ENCODE assay signal across 8 cellular contexts in the genomic region with DNA sequence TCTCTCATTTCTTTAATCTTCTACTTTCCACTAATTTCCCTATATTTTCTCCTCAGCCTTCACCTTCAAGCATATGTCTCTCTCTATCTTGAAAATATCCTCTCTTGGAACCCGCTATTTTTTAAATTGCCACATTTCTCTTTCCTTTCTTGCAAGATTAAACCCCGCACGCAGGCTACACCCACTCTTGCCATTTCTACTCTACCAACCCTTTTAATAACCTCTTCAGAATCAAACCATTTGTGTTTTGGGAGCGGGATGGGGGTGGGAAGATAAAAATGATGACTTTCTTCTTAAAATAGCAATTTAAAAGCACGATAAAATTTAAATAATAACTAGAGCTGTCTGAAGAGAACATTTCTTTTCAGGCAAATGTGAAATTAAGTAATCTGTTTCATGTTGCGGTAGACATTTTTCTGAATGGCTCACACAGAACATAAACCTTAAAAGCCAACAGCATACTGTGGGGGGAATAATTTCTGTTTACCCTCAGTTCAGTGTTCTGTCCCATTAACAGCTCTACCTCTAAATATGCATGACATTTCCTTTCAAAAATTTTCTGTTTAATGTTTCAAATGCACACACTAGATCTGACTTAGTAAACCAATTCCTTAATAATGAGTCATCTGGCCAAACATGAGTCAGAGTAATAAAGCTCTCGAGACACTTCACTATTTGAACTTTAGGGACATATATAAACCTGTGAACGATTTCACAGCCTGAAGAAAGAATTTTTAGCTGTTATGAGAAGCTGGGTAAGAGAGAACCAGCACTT. TPM values are rescaled to one million over a fixed set of nuclear protein-coding genes. Genes with fewer than 3 reads are reported as not detected.
DNase-seq lines count a peak whose midpoint lies in the region; TF ChIP-seq lines count a peak whose summit lies in the region.

No MANE protein-coding gene starts in this region.

- H3K27ac Mint-ChIP-seq in chondrocyte (ENCODE audit: unreplicated experiment): peak overlapping the region; percentile 92

- TF ChIP-seq CTCF in chondrocyte (IDR thresholded peaks at IDR 0.05): no peak

- intact Hi-C loops in posterior vena cava (cut with DNase I): no loop called here

- peaks cover 9% of the 10 kb centered on the region for H3K36me3 Mint-ChIP-seq in chondrocyte (ENCODE audit: low read depth)

- DNase-seq in GM04503 (ENCODE audit: low read depth) (peak; percentile 94), NCI-H1092 treated with DMSO at 0.1 percent for 48 hours (lab: John Stamatoyannopoulos, UW) (peak; percentile 53), chondrocyte (ENCODE audit: low spot score) (no peak), non-pigmented ciliary epithelial cell (ENCODE audit: low read depth) (peak; percentile 82), erythroblast (lab: John Stamatoyannopoulos, UW) (no peak), posterior vena cava (ENCODE audit: low spot score) (no peak)
- no peak for DNase-seq in activated CD4-positive, alpha-beta T cell treated with anti-CD3 and anti-CD28 coated beads, Interleukin-2, amount 50 U/mL, for 48 hours
- DNase-seq in effector CD8-positive, alpha-beta T cell (lab: John Stamatoyannopoulos, UW): no peak

- no peaks in the 10 kb centered on the region for H3K27me3 Mint-ChIP-seq in chondrocyte (ENCODE audit: low read depth)

- peak overlapping the region; percentile 18 for H3K4me3 Mint-ChIP-seq in chondrocyte (ENCODE audit: unreplicated experiment)

- peaks cover 4% of the 10 kb centered on the region for H3K9me3 Mint-ChIP-seq in chondrocyte (ENCODE audit: low read depth)

- H3K4me1 Mint-ChIP-seq in chondrocyte (ENCODE audit: low read depth): peaks cover 89% of the 10 kb centered on the region

- TF ChIP-seq POLR2A in erythroblast (IDR thresholded peaks at IDR 0.05; ENCODE audit: low read length): no peak

RNA-seq across cellular contexts. Expression of gene ARSJ, which starts 20.5 kb away (rescaled TPM):
- total RNA-seq in chondrocyte (38.8 to 80.9 TPM (median 77.7 TPM) in 3 replicates), posterior vena cava (10 to 100 TPM in 1 of 2 donors, 1 to 10 TPM in 1; 7.4 to 11.7 TPM)

Comparison
In these comparisons a context has a peak if more than half of its experiments do, and no peak if none do; other contexts are left out.
1. DNase-seq: peak in GM04503 (single experiment), NCI-H1092 treated with DMSO at 0.1 percent for 48 hours (single experiment) and non-pigmented ciliary epithelial cell (single experiment); none in chondrocyte (single experiment), erythroblast (0 of 2), activated CD4-positive, alpha-beta T cell treated with anti-CD3 and anti-CD28 coated beads, Interleukin-2, amount 50 U/mL, for 48 hours (0 of 2), posterior vena cava (single experiment) and effector CD8-positive, alpha-beta T cell (single experiment).